ENCODE assay signal across 23 cellular contexts in genomic region chr5:106874974-106875373, GRCh38.
"Had no signal": no experiment of that assay in that cellular context is flagged by ENCODE, and none has a peak within 500 bp of the region (broad histone marks: within the 10 kb centered on the region; RNA-seq: fewer than 3 reads in every experiment).

No MANE protein-coding gene starts in this region.

- H3K9me3 ChIP-seq: esophagus muscularis mucosa, gastroesophageal sphincter, heart left ventricle, psoas muscle, suprapubic skin, transverse colon, vagina had no signal

- H3K4me1 ChIP-seq: esophagus muscularis mucosa, foreskin keratinocyte, gastroesophageal sphincter, heart left ventricle, psoas muscle, suprapubic skin, transverse colon, vagina had no signal

- H3K79me2 ChIP-seq: hepatocyte had no signal

- H3K4me3 ChIP-seq: coronary artery, esophagus muscularis mucosa, gastroesophageal sphincter, heart left ventricle, hepatocyte, psoas muscle, skin epidermis, suprapubic skin, transverse colon, vagina had no signal

- H2AFZ ChIP-seq: hepatocyte had no signal

- H3K27me3 ChIP-seq: esophagus muscularis mucosa, foreskin keratinocyte, gastroesophageal sphincter, heart left ventricle, hepatocyte, suprapubic skin, transverse colon, vagina had no signal

- ATAC-seq: foreskin keratinocyte; left lobe of liver; naive thymus-derived CD8-positive, alpha-beta T cell; psoas muscle had no signal

- H3K4me2 ChIP-seq: hepatocyte had no signal

- H3K27ac ChIP-seq: coronary artery, esophagus muscularis mucosa, foreskin keratinocyte, gastroesophageal sphincter, heart left ventricle, hepatocyte, psoas muscle, skin epidermis, suprapubic skin, transverse colon, vagina had no signal

- H3K36me3 ChIP-seq: esophagus muscularis mucosa, gastroesophageal sphincter, heart left ventricle, suprapubic skin, transverse colon, vagina had no signal

- DNase-seq: dermis blood vessel endothelial cell; effector memory CD4-positive, alpha-beta T cell; foreskin keratinocyte; heart left ventricle; kidney; mammary epithelial cell; naive thymus-derived CD8-positive, alpha-beta T cell; nephron progenitor cell; psoas muscle; stimulated activated CD4-positive, alpha-beta T cell treated with anti-CD3 and anti-CD28 coated beads, Interleukin-15, amount 100 ng/mL, for 24 hours; stimulated activated CD4-positive, alpha-beta T cell treated with anti-CD3 and anti-CD28 coated beads, Interleukin-2, amount 100 ng/mL, for 48 hours; stimulated activated naive CD4-positive, alpha-beta T cell; stimulated activated naive CD8-positive, alpha-beta T cell treated with anti-CD3 and anti-CD28 coated beads, Interleukin-15, amount 100 ng/mL, for 72 hours; transverse colon had no signal

- FAIRE-seq: endothelial cell of umbilical vein, kidney had no signal
